In genomic region chr17:1722022-1722421, GRCh38 we compare ENCODE assay signal across 1 cellular context.
TF ChIP-seq lines count a peak whose summit lies in the region.

No MANE protein-coding gene starts in this region.

TF ChIP-seq in SK-N-SH, 30 proteins besides CTCF, POLR2A, EP300 and RAD21:
- TF ChIP-seq, protein P1, sequence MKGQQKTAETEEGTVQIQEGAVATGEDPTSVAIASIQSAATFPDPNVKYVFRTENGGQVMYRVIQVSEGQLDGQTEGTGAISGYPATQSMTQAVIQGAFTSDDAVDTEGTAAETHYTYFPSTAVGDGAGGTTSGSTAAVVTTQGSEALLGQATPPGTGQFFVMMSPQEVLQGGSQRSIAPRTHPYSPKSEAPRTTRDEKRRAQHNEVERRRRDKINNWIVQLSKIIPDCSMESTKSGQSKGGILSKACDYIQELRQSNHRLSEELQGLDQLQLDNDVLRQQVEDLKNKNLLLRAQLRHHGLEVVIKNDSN (IDR thresholded peaks at IDR 0.05; ENCODE audit: borderline replicate concordance, low read depth): peak; percentile 23; the same call in 1 of the 2 replicates
